ENCODE assay signal across 31 cellular contexts in genomic region chr4:59814402-59814801, GRCh38.
"Had no signal": no experiment of that assay in that cellular context is flagged by ENCODE, and none has a peak within 500 bp of the region (broad histone marks: within the 10 kb centered on the region; RNA-seq: fewer than 3 reads in every experiment).

No MANE protein-coding gene starts in this region.

- FAIRE-seq: astrocyte had no signal

- H3K4me3 ChIP-seq: adrenal gland, coronary artery, dorsolateral prefrontal cortex, heart right ventricle, left lung, lower lobe of right lung, mucosa of descending colon, ovary, skin epidermis, thyroid gland, upper lobe of left lung, vagina had no signal

- H3K27me3 ChIP-seq: adrenal gland, brain microvascular endothelial cell, dorsolateral prefrontal cortex, heart right ventricle, left lung, neutrophil, ovary, thyroid gland, upper lobe of left lung, vagina had no signal

- H3K36me3 ChIP-seq: adrenal gland, brain microvascular endothelial cell, heart right ventricle, left lung, lower lobe of right lung, neutrophil, ovary, thyroid gland, upper lobe of left lung, vagina had no signal

- DNase-seq: activated CD4-positive, alpha-beta memory T cell treated with anti-CD3 and anti-CD28 coated beads for 36 hours; activated CD4-positive, alpha-beta T cell treated with anti-CD3 and anti-CD28 coated beads, Interleukin-2, amount 10 ng/mL, durations not matched to agents 24 days and 14 days; activated CD4-positive, CD25-positive, alpha-beta regulatory T cell treated with anti-CD3 and anti-CD28 coated beads, Interleukin-2, amount 50 U/mL, for 72 hours; activated CD8-positive, alpha-beta memory T cell treated with anti-CD3 and anti-CD28 coated beads, Interleukin-2, amount 50 U/mL, for 4 hours; activated effector memory CD4-positive, alpha-beta T cell treated with anti-CD3 and anti-CD28 coated beads, Interleukin-2, amount 50 U/mL, for 16 hours; activated naive CD4-positive, alpha-beta T cell treated with anti-CD3 and anti-CD28 coated beads for 36 hours; activated naive CD8-positive, alpha-beta T cell treated with anti-CD3 and anti-CD28 coated beads for 36 hours; activated T-cell treated with anti-CD3 and anti-CD28 coated beads, Interleukin-2, amount 50 U/mL, for 1 hour; adrenal gland; brain microvascular endothelial cell; dorsolateral prefrontal cortex; effector memory CD4-positive, alpha-beta T cell; heart right ventricle; left lung; lower lobe of right lung; mucosa of descending colon; ovary; stimulated activated CD4-positive, alpha-beta T cell treated with anti-CD3 and anti-CD28 coated beads, Interleukin-4, amount 100 ng/mL, for 4 hours; stimulated activated CD8-positive, alpha-beta memory T cell treated with anti-CD3 and anti-CD28 coated beads, Interleukin-4, amount 100 ng/mL, for 48 hours; stimulated activated naive CD8-positive, alpha-beta T cell treated with anti-CD3 and anti-CD28 coated beads, Interleukin-15, amount 100 ng/mL, for 72 hours; T-helper 17 cell; thyroid gland; upper lobe of left lung had no signal

- H3K4me1 ChIP-seq: adrenal gland, heart right ventricle, left lung, lower lobe of right lung, thyroid gland, upper lobe of left lung, vagina had no signal

- H3K27ac ChIP-seq: adrenal gland, brain microvascular endothelial cell, coronary artery, dorsolateral prefrontal cortex, heart right ventricle, left lung, lower lobe of right lung, neutrophil, ovary, skin epidermis, thyroid gland, upper lobe of left lung, vagina had no signal

- H3K9me3 ChIP-seq: adrenal gland, heart right ventricle, left lung, lower lobe of right lung, mucosa of descending colon, neutrophil, ovary, thyroid gland, upper lobe of left lung, vagina had no signal

- ATAC-seq: heart right ventricle; left lung; lower lobe of right lung; mucosa of descending colon; natural killer cell treated with Interleukin-12 subunit alpha and Interleukin-12 subunit beta and Interleukin-15 and Interleukin-18, amount 100 ng/mL, for 72 hours; sciatic nerve; stimulated activated memory B cell treated with anti-CD40 and anti-IgM and Interleukin-4, amounts not matched to agents 10 μg/mL and 1 μg/mL and 100 μg/mL, for 72 hours; stimulated activated naive CD8-positive, alpha-beta T cell treated with anti-CD3 and anti-CD28 coated beads, Interleukin-15, amount 100 ng/mL, for 72 hours; T-helper 17 cell had no signal
